In genomic region chr17:2796164-2797140, GRCh38 we compare ENCODE assay signal across 8 cellular contexts. TPM values are rescaled to one million over a fixed set of nuclear protein-coding genes. Genes with fewer than 3 reads are reported as not detected.
A peak's percentile ranks its signal among the peaks of the same experiment; 100 is the strongest.
DNase-seq lines count a peak whose midpoint lies in the region; ATAC-seq and TF ChIP-seq lines count a peak whose summit lies in the region.

Gene RAP1GAP2, plus strand, starts transcription at chr17:2796438. Its CDS starts 90 bp downstream, at chr17:2796528.

- peaks cover 23% of the 10 kb centered on the region for H3K27me3 ChIP-seq in foreskin keratinocyte

- H3K4me1 Mint-ChIP-seq in activated CD8-positive, alpha-beta T cell treated with anti-CD3 and anti-CD28 coated beads for 36 hours (ENCODE audit: low read depth) = peaks cover 63% of the 10 kb centered on the region
- no peaks in the 10 kb centered on the region for H3K4me1 Mint-ChIP-seq in osteocyte (ENCODE audit: unreplicated experiment)

- no peaks in the 10 kb centered on the region for H3K36me3 Mint-ChIP-seq in activated CD8-positive, alpha-beta T cell treated with anti-CD3 and anti-CD28 coated beads for 36 hours (ENCODE audit: low read depth)
- H3K36me3 Mint-ChIP-seq in osteocyte (ENCODE audit: unreplicated experiment) = no peaks in the 10 kb centered on the region

- H3K27ac ChIP-seq in foreskin keratinocyte (no peak within 1 kb of the TSS), skin epidermis (peak within 1 kb of the TSS in 6 of 21 experiments; percentile 11 to 65 (median 38))

- H3K27me3 Mint-ChIP-seq in activated CD8-positive, alpha-beta T cell treated with anti-CD3 and anti-CD28 coated beads for 36 hours = peaks cover 48% of the 10 kb centered on the region
- H3K27me3 Mint-ChIP-seq in osteocyte (ENCODE audit: unreplicated experiment) = peaks cover 21% of the 10 kb centered on the region

- peak within 1 kb of the TSS; percentile 5 for H3K4me3 Mint-ChIP-seq in activated CD8-positive, alpha-beta T cell treated with anti-CD3 and anti-CD28 coated beads for 36 hours
- no peak within 1 kb of the TSS for H3K4me3 Mint-ChIP-seq in osteocyte (ENCODE audit: unreplicated experiment)

- H3K27ac Mint-ChIP-seq in activated CD8-positive, alpha-beta T cell treated with anti-CD3 and anti-CD28 coated beads for 36 hours = no peak within 1 kb of the TSS
- H3K27ac Mint-ChIP-seq in osteocyte (ENCODE audit: unreplicated experiment) = no peak within 1 kb of the TSS

- CTCF ChIA-PET in activated CD8-positive, alpha-beta T cell treated with anti-CD3 and anti-CD28 coated beads for 36 hours (lab: Charles Lee) = interaction anchor here (0.9 to 3.3 kb wide), 5 partner anchors 10 to 52 kb away, joined by 3 to 14 read pairs (median 3); no protein-coding TSS in a partner anchor

- intact Hi-C loops in activated CD8-positive, alpha-beta T cell treated with anti-CD3 and anti-CD28 coated beads for 36 hours (cut with micrococcal nuclease) = no loop called here

- TF ChIP-seq CTCF in activated CD8-positive, alpha-beta T cell treated with anti-CD3 and anti-CD28 coated beads for 36 hours (IDR thresholded peaks at IDR 0.05) = no peak
- TF ChIP-seq CTCF in foreskin keratinocyte (conservative IDR thresholded peaks at IDR 0.05) (no peak), osteocyte (IDR thresholded peaks at IDR 0.05) (no peak)

- no peaks in the 10 kb centered on the region for H3K4me1 ChIP-seq in foreskin keratinocyte

- POLR2A ChIA-PET in activated CD8-positive, alpha-beta T cell treated with anti-CD3 and anti-CD28 coated beads for 36 hours (lab: Charles Lee) = interaction anchor here (0.5 to 1.6 kb wide), 3 partner anchors 15 to 960 kb away, joined by 3 to 7 read pairs (median 5); no protein-coding TSS in a partner anchor

- peak within 1 kb of the TSS; percentile 11 to 40 (median 29) for H3K4me3 ChIP-seq in skin epidermis

- peak; percentile 81 for ATAC-seq in activated CD8-positive, alpha-beta T cell treated with anti-CD3 and anti-CD28 coated beads for 36 hours
- no peak for ATAC-seq in foreskin keratinocyte
- no peak for ATAC-seq in GM19324 (IDR thresholded peaks at IDR 0.05; ENCODE audit: low FRiP score, unreplicated experiment)
- no peak for ATAC-seq in GM21381 (IDR thresholded peaks at IDR 0.05; ENCODE audit: unreplicated experiment)
- ATAC-seq in GM19035 (IDR thresholded peaks at IDR 0.05; ENCODE audit: unreplicated experiment) = no peak

- peak; percentile 45 for DNase-seq in KG1 (lab: John Stamatoyannopoulos, UW)
- peak; percentile 69 for DNase-seq in activated CD8-positive, alpha-beta T cell treated with anti-CD3 and anti-CD28 coated beads for 36 hours
- DNase-seq in foreskin keratinocyte = no peak
- no peak for DNase-seq in osteocyte (ENCODE audit: extremely low spot score, unreplicated experiment)

- no peaks in the 10 kb centered on the region for H3K9me3 Mint-ChIP-seq in activated CD8-positive, alpha-beta T cell treated with anti-CD3 and anti-CD28 coated beads for 36 hours
- H3K9me3 Mint-ChIP-seq in osteocyte (ENCODE audit: unreplicated experiment) = no peaks in the 10 kb centered on the region

RNA-seq across cellular contexts. Expression of gene RAP1GAP2, which starts in this region (rescaled TPM):
- under 1 TPM; 0.31 to 0.50 TPM for total RNA-seq in activated CD8-positive, alpha-beta T cell treated with anti-CD3 and anti-CD28 coated beads for 36 hours
- total RNA-seq in foreskin keratinocyte = 28.2 and 29.5 TPM in 2 replicates
- polyA plus RNA-seq in foreskin keratinocyte = 13.0 and 15.0 TPM in 2 replicates
- total RNA-seq in osteocyte = 6.3 and 7.8 TPM in 2 replicates

Comparison
In these comparisons a context has a peak if more than half of its experiments do, and no peak if none do; other contexts are left out.
1. Peak in DNase-seq and ATAC-seq in activated CD8-positive, alpha-beta T cell treated with anti-CD3 and anti-CD28 coated beads for 36 hours; RNA of the gene not detected or under 1 TPM.